21 cellular contexts compared by ENCODE assay signal in the genomic region with DNA sequence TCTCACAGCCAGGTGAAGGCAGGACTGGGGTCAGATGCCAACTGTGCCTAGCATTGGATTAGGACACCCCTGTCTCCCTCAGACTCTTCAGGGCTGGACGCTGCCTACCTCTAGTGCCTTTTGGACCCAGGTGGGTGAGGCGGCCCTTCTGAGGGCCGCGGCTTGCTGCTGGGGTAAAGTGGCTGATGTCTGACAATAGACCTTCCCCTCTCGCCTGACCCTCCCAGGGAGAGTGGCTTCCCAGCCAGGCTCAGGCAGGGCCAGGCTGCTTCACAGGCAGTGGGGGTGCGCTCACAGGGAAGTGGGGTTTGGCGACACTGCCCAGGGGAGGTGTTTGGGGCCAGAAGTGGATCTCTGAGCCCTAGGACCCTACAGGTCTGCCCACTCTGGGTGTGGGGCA. TPM values are rescaled to one million over a fixed set of nuclear protein-coding genes. Genes with fewer than 3 reads are reported as not detected.
A peak's percentile ranks its signal among the peaks of the same experiment; 100 is the strongest.
DNase-seq lines count a peak whose midpoint lies in the region; ATAC-seq, FAIRE-seq and TF ChIP-seq lines count a peak whose summit lies in the region.
"Had no signal": no experiment of that assay in that cellular context is flagged by ENCODE, and none has a peak within 500 bp of the region (broad histone marks: within the 10 kb centered on the region; RNA-seq: fewer than 3 reads in every experiment).

No MANE protein-coding gene starts in this region.

- H3K9ac ChIP-seq in HepG2 (ENCODE audit: insufficient read depth, low read depth, low read length) (no peak overlapping the region; the same call in 1 of the 2 replicates), endodermal cell (ENCODE audit: extremely low read depth, low read length, poor library complexity, severe bottlenecking) (no peak overlapping the region)

- no peak for TF ChIP-seq RAD21 in HepG2 (CRISPR knock-in tag; IDR thresholded peaks at IDR 0.05)

- H3K36me3 ChIP-seq in HepG2 (replicated peaks in 1 of 2; ENCODE audit: control insufficient read depth in 1 of 2, insufficient read depth in 2 of 2, low read length in 2 of 2): no peaks in the 10 kb centered on the region
- H3K36me3 ChIP-seq in right lobe of liver: no peaks in the 10 kb centered on the region
- no peaks in the 10 kb centered on the region for H3K36me3 ChIP-seq in endodermal cell (ENCODE audit: control insufficient read depth, insufficient read depth, low read length)
- no peaks in the 10 kb centered on the region for H3K36me3 ChIP-seq in neutrophil

- H3K9me3 ChIP-seq in HepG2 (ENCODE audit: low read length) (no peaks in the 10 kb centered on the region), right lobe of liver (no peaks in the 10 kb centered on the region), endodermal cell (ENCODE audit: control insufficient read depth, low read length) (no peaks in the 10 kb centered on the region), neutrophil (no peaks in the 10 kb centered on the region)
- H3K9me3 ChIP-seq: A549 had no signal

- TF ChIP-seq EP300 in HepG2 (IDR thresholded peaks at IDR 0.05; ENCODE audit: low read depth in 2 of 2, low read length in 2 of 2) (no peak), HepG2 (CRISPR knock-in tag; IDR thresholded peaks at IDR 0.05; ENCODE audit: borderline replicate concordance) (no peak)

- intact Hi-C loops in HepG2 (cut with micrococcal nuclease; ENCODE audit: unreplicated experiment): no loop called here
- intact Hi-C loops in right lobe of liver (cut with DNase I): no loop called here

- no peaks in the 10 kb centered on the region for H3K9me3 Mint-ChIP-seq in endodermal cell
- no peaks in the 10 kb centered on the region for H3K9me3 Mint-ChIP-seq in activated CD8-positive, alpha-beta T cell treated with anti-CD3 and anti-CD28 coated beads, Interleukin-2, amount 10 ng/mL, durations not matched to agents 7 days and 5 days (ENCODE audit: insufficient read depth)
- no peaks in the 10 kb centered on the region for H3K9me3 Mint-ChIP-seq in activated CD4-positive, alpha-beta T cell treated with anti-CD3 and anti-CD28 coated beads, Interleukin-2, amount 10 ng/mL, durations not matched to agents 7 days and 5 days
- H3K9me3 Mint-ChIP-seq: CD4-positive, alpha-beta memory T cell; HFFc6 had no signal

- CTCF ChIA-PET in HepG2 (lab: Yijun Ruan, JAX; ENCODE audit: low intra/inter-chr PET ratio, low total read pairs): no interaction called here
- CTCF ChIA-PET in activated CD8-positive, alpha-beta T cell treated with anti-CD3 and anti-CD28 coated beads, Interleukin-2, amount 10 ng/mL, durations not matched to agents 7 days and 5 days (lab: Charles Lee): no interaction called here
- CTCF ChIA-PET in activated CD4-positive, alpha-beta T cell treated with anti-CD3 and anti-CD28 coated beads, Interleukin-2, amount 10 ng/mL, durations not matched to agents 7 days and 5 days (lab: Charles Lee): no interaction called here

- POLR2A ChIA-PET in HepG2 (lab: Yijun Ruan, JAX): no interaction called here
- POLR2A ChIA-PET in activated CD8-positive, alpha-beta T cell treated with anti-CD3 and anti-CD28 coated beads, Interleukin-2, amount 10 ng/mL, durations not matched to agents 7 days and 5 days (lab: Charles Lee): no interaction called here
- POLR2A ChIA-PET in activated CD4-positive, alpha-beta T cell treated with anti-CD3 and anti-CD28 coated beads, Interleukin-2, amount 10 ng/mL, durations not matched to agents 7 days and 5 days (lab: Charles Lee): no interaction called here

- TF ChIP-seq CTCF in HepG2 (CRISPR knock-in tag; IDR thresholded peaks at IDR 0.05) (no peak), right lobe of liver (IDR thresholded peaks at IDR 0.05) (no peak), endodermal cell (conservative IDR thresholded peaks at IDR 0.05) (no peak), neutrophil (IDR thresholded peaks at IDR 0.05) (no peak)

- peak overlapping the region; percentile 34; the same call in 1 of the 2 replicates for H3K4me2 ChIP-seq in HepG2 (ENCODE audit: low read depth, low read length)
- H3K4me2 ChIP-seq: A549 had no signal

- H3K27ac ChIP-seq in HepG2 (ENCODE audit: extremely low read length, insufficient read depth, low read length): no peak overlapping the region
- H3K27ac ChIP-seq in right lobe of liver: no peak overlapping the region
- H3K27ac ChIP-seq in endodermal cell (ENCODE audit: low read depth, low read length): no peak overlapping the region
- peak overlapping the region; percentile 65 for H3K27ac ChIP-seq in neutrophil
- H3K27ac ChIP-seq: 22Rv1, HL-60 had no signal

- in situ Hi-C loops in HepG2 (cut with HindIII; ENCODE audit: extremely low pct_ligation_motif_present, low pct_unique_long_range_greater_than_20kb): no loop called here

- TF ChIP-seq POLR2A in HepG2 (IDR thresholded peaks at IDR 0.05; ENCODE audit: insufficient read depth in 1 of 2, low read depth in 2 of 2, low read length in 2 of 2) (no peak), right lobe of liver (IDR thresholded peaks at IDR 0.05) (no peak)

- FAIRE-seq in HepG2 (lab: Jason Lieb, UNC): no peak
- FAIRE-seq: A549, H54 had no signal

- no peaks in the 10 kb centered on the region for H3K79me2 ChIP-seq in HepG2 (ENCODE audit: insufficient read depth, low read length)

- no peak overlapping the region for H2AFZ ChIP-seq in HepG2 (ENCODE audit: low read length)

- H3K27me3 Mint-ChIP-seq in endodermal cell (ENCODE audit: insufficient read depth): peaks cover 3% of the 10 kb centered on the region
- H3K27me3 Mint-ChIP-seq in activated CD8-positive, alpha-beta T cell treated with anti-CD3 and anti-CD28 coated beads, Interleukin-2, amount 10 ng/mL, durations not matched to agents 7 days and 5 days (ENCODE audit: low read depth): peaks cover 15% of the 10 kb centered on the region
- peaks cover 13% of the 10 kb centered on the region for H3K27me3 Mint-ChIP-seq in activated CD4-positive, alpha-beta T cell treated with anti-CD3 and anti-CD28 coated beads, Interleukin-2, amount 10 ng/mL, durations not matched to agents 7 days and 5 days
- H3K27me3 Mint-ChIP-seq: CD4-positive, alpha-beta memory T cell had no signal

- H3K4me3 ChIP-seq in HepG2 (replicated peaks in 1 of 3; ENCODE audit: insufficient read depth in 1 of 3, low read depth in 2 of 3, low read length in 3 of 3) (peak overlapping the region in 1 of 3 experiments; percentile 17; a peak in 1 of 6 replicates), right lobe of liver (no peak overlapping the region), endodermal cell (ENCODE audit: low read length) (no peak overlapping the region), neutrophil (ENCODE audit: low read depth in 1 of 2, low read length in 1 of 2) (no peak overlapping the region)
- H3K4me3 ChIP-seq: A549 had no signal

- H3K36me3 Mint-ChIP-seq in endodermal cell (ENCODE audit: low read depth): no peaks in the 10 kb centered on the region
- H3K36me3 Mint-ChIP-seq in activated CD8-positive, alpha-beta T cell treated with anti-CD3 and anti-CD28 coated beads, Interleukin-2, amount 10 ng/mL, durations not matched to agents 7 days and 5 days (ENCODE audit: low read depth): no peaks in the 10 kb centered on the region
- no peaks in the 10 kb centered on the region for H3K36me3 Mint-ChIP-seq in activated CD4-positive, alpha-beta T cell treated with anti-CD3 and anti-CD28 coated beads, Interleukin-2, amount 10 ng/mL, durations not matched to agents 7 days and 5 days (ENCODE audit: low read depth)
- H3K36me3 Mint-ChIP-seq: CD14-positive monocyte; CD4-positive, alpha-beta memory T cell had no signal

- no peak overlapping the region for H3K4me3 Mint-ChIP-seq in endodermal cell
- H3K4me3 Mint-ChIP-seq in activated CD8-positive, alpha-beta T cell treated with anti-CD3 and anti-CD28 coated beads, Interleukin-2, amount 10 ng/mL, durations not matched to agents 7 days and 5 days: no peak overlapping the region
- H3K4me3 Mint-ChIP-seq in activated CD4-positive, alpha-beta T cell treated with anti-CD3 and anti-CD28 coated beads, Interleukin-2, amount 10 ng/mL, durations not matched to agents 7 days and 5 days: no peak overlapping the region
- H3K4me3 Mint-ChIP-seq: CD14-positive monocyte; CD4-positive, alpha-beta memory T cell; HFFc6 had no signal

- DNase-seq in HepG2 (ENCODE audit: low spot score): no peak
- DNase-seq in right lobe of liver: no peak
- DNase-seq in endodermal cell: peak; percentile 50
- no peak for DNase-seq in activated CD8-positive, alpha-beta T cell treated with anti-CD3 and anti-CD28 coated beads, Interleukin-2, amount 10 ng/mL, durations not matched to agents 7 days and 5 days
- DNase-seq in activated CD4-positive, alpha-beta T cell treated with anti-CD3 and anti-CD28 coated beads, Interleukin-2, amount 10 ng/mL, durations not matched to agents 7 days and 5 days: no peak
- DNase-seq in kidney glomerular epithelial cell (lab: John Stamatoyannopoulos, UW): no peak
- DNase-seq: AML-193; CD4-positive, alpha-beta memory T cell; DMS153; DMS79; GF-D8; HFFc6; IMR-90 had no signal

- H3K27ac Mint-ChIP-seq in endodermal cell: no peak overlapping the region
- H3K27ac Mint-ChIP-seq in activated CD8-positive, alpha-beta T cell treated with anti-CD3 and anti-CD28 coated beads, Interleukin-2, amount 10 ng/mL, durations not matched to agents 7 days and 5 days: no peak overlapping the region
- no peak overlapping the region for H3K27ac Mint-ChIP-seq in activated CD4-positive, alpha-beta T cell treated with anti-CD3 and anti-CD28 coated beads, Interleukin-2, amount 10 ng/mL, durations not matched to agents 7 days and 5 days
- H3K27ac Mint-ChIP-seq: CD4-positive, alpha-beta memory T cell; HFFc6 had no signal

- H3K4me1 Mint-ChIP-seq in endodermal cell: peaks cover 8% of the 10 kb centered on the region
- peaks cover 10% of the 10 kb centered on the region for H3K4me1 Mint-ChIP-seq in activated CD8-positive, alpha-beta T cell treated with anti-CD3 and anti-CD28 coated beads, Interleukin-2, amount 10 ng/mL, durations not matched to agents 7 days and 5 days (ENCODE audit: low read depth)
- H3K4me1 Mint-ChIP-seq in activated CD4-positive, alpha-beta T cell treated with anti-CD3 and anti-CD28 coated beads, Interleukin-2, amount 10 ng/mL, durations not matched to agents 7 days and 5 days: peaks cover 9% of the 10 kb centered on the region

- H3K27me3 ChIP-seq in HepG2 (ENCODE audit: control insufficient read depth in 1 of 2, insufficient read depth in 2 of 2, low read length in 2 of 2): no peaks in the 10 kb centered on the region; a peak in 1 of 5 replicates
- no peaks in the 10 kb centered on the region for H3K27me3 ChIP-seq in right lobe of liver
- H3K27me3 ChIP-seq in endodermal cell (ENCODE audit: control insufficient read depth, insufficient read depth, low read length, poor library complexity, severe bottlenecking): no peaks in the 10 kb centered on the region
- no peaks in the 10 kb centered on the region for H3K27me3 ChIP-seq in neutrophil

- H3K4me1 ChIP-seq in HepG2 (ENCODE audit: insufficient read depth, low read length): peaks cover 77% of the 10 kb centered on the region
- no peaks in the 10 kb centered on the region for H3K4me1 ChIP-seq in right lobe of liver
- H3K4me1 ChIP-seq in endodermal cell (ENCODE audit: control insufficient read depth, insufficient read depth, low read length): peaks cover 5% of the 10 kb centered on the region
- H3K4me1 ChIP-seq in neutrophil (ENCODE audit: control insufficient read depth in 1 of 2, insufficient read depth in 1 of 2, low read depth in 1 of 2, low read length in 1 of 2): peaks cover 53 to 56% of the 10 kb centered on the region in 2 experiments

- BruUV-seq in HepG2 (replicated peaks; lab: Mats Ljungman, UMichigan): no TSS peak

- WGBS in HepG2 (ENCODE audit: low lambda C conversion rate): 20% methylated on average over 2 of the region's 7 CpGs
- no CpG with 5 or more reads among the region's 7 CpGs for WGBS in right lobe of liver (ENCODE audit: insufficient coverage, low coverage, low lambda C conversion rate, missing lambda C conversion rate)
- 84 to 91% methylated on average over 6 to 7 of the region's 7 CpGs for WGBS in endodermal cell (ENCODE audit: insufficient coverage in 1 of 2, insufficient read length in 1 of 2), 2 experiments

- no peaks in the 10 kb centered on the region for H4K20me1 ChIP-seq in HepG2 (ENCODE audit: insufficient read depth, low read length)

- ATAC-seq in HepG2: peak; percentile 37; the same call in 2 of the 3 replicates
- ATAC-seq in right lobe of liver: no peak
- no peak for ATAC-seq in activated CD8-positive, alpha-beta T cell treated with anti-CD3 and anti-CD28 coated beads, Interleukin-2, amount 10 ng/mL, durations not matched to agents 7 days and 5 days
- ATAC-seq in GM19397 (IDR thresholded peaks at IDR 0.05; ENCODE audit: unreplicated experiment): no peak
- ATAC-seq: HCT116 had no signal

RNA-seq across cellular contexts. Expression of a gene that starts 43.3 kb away (rescaled TPM):
- 13.5 and 17.5 TPM in 2 replicates for total RNA-seq in HepG2 (2016; rRNA removed; fragmentation: Illumina TruSeq; extraction: Trizol)
- 3.3 and 3.4 TPM in 2 replicates for total RNA-seq in HepG2 (2016; cell fraction: cytosol; rRNA removed; fragmentation: Illumina TruSeq; extraction: Trizol; ENCODE audit: low read depth)
- total RNA-seq in HepG2 (2016; cell fraction: insoluble cytoplasmic fraction; rRNA removed; fragmentation: Illumina TruSeq; extraction: Trizol): 14.9 and 16.1 TPM in 2 replicates
- 10.8 and 11.9 TPM in 2 replicates for total RNA-seq in HepG2 (2016; cell fraction: membrane; rRNA removed; fragmentation: Illumina TruSeq; extraction: Trizol)
- 15.0 and 15.3 TPM in 2 replicates for total RNA-seq in HepG2 (2016; cell fraction: nucleus; rRNA removed; fragmentation: Illumina TruSeq; extraction: Trizol)
- polyA plus RNA-seq in HepG2 (2011; rRNA removed): 6.2 and 8.1 TPM in 2 replicates
- 3.4 and 5.1 TPM in 2 replicates for polyA plus RNA-seq in HepG2 (2011; cell fraction: cytosol; rRNA removed)
- polyA plus RNA-seq in HepG2 (2011; cell fraction: nucleus; rRNA removed): 22.0 and 24.2 TPM in 2 replicates
- 14.6 and 19.5 TPM in 2 replicates for polyA plus RNA-seq in HepG2 (2012)
- polyA plus RNA-seq in HepG2 (2016; cell fraction: cytosol; fragmentation: Illumina TruSeq; extraction: Trizol; ENCODE audit: low read depth): 1.9 and 2.1 TPM in 2 replicates
- polyA plus RNA-seq in HepG2 (2016; cell fraction: insoluble cytoplasmic fraction; fragmentation: Illumina TruSeq; extraction: Trizol; ENCODE audit: low read depth): 20.1 and 30.7 TPM in 2 replicates
- 5.4 and 6.0 TPM in 2 replicates for polyA plus RNA-seq in HepG2 (2016; cell fraction: membrane; fragmentation: Illumina TruSeq; extraction: Trizol; ENCODE audit: low read depth)
- 23.1 and 30.5 TPM in 2 replicates for polyA plus RNA-seq in HepG2 (2016; cell fraction: nucleus; fragmentation: Illumina TruSeq; extraction: Trizol; ENCODE audit: insufficient read depth, low read depth)
- polyA minus RNA-seq in HepG2 (2011; rRNA and poly(A)+ RNA removed; ENCODE audit: low replicate concordance): 26.0 and 33.5 TPM in 2 replicates
- 17.1 and 17.5 TPM in 2 replicates for polyA minus RNA-seq in HepG2 (2011; cell fraction: cytosol; rRNA and poly(A)+ RNA removed)
- 20.3 and 23.0 TPM in 2 replicates for polyA minus RNA-seq in HepG2 (2011; cell fraction: nucleus; rRNA and poly(A)+ RNA removed)
- 1 to 10 TPM; 3.6 to 9.4 (median 5.8) TPM for total RNA-seq in right lobe of liver
- total RNA-seq in endodermal cell: 10 to 100 TPM; 19.0 to 22.2 TPM
- 11.3 TPM for polyA plus RNA-seq in endodermal cell (2013, experiment 1 of 2)
- polyA plus RNA-seq in endodermal cell (2013, experiment 2 of 2): 10.0 TPM
- total RNA-seq in activated CD8-positive, alpha-beta T cell treated with anti-CD3 and anti-CD28 coated beads, Interleukin-2, amount 10 ng/mL, durations not matched to agents 7 days and 5 days: 10 to 100 TPM; 57.2 to 59.4 TPM
- 10 to 100 TPM; 47.0 to 48.6 TPM for total RNA-seq in activated CD4-positive, alpha-beta T cell treated with anti-CD3 and anti-CD28 coated beads, Interleukin-2, amount 10 ng/mL, durations not matched to agents 7 days and 5 days
